ENCODE assay signal across 1 cellular context in the genomic region with DNA sequence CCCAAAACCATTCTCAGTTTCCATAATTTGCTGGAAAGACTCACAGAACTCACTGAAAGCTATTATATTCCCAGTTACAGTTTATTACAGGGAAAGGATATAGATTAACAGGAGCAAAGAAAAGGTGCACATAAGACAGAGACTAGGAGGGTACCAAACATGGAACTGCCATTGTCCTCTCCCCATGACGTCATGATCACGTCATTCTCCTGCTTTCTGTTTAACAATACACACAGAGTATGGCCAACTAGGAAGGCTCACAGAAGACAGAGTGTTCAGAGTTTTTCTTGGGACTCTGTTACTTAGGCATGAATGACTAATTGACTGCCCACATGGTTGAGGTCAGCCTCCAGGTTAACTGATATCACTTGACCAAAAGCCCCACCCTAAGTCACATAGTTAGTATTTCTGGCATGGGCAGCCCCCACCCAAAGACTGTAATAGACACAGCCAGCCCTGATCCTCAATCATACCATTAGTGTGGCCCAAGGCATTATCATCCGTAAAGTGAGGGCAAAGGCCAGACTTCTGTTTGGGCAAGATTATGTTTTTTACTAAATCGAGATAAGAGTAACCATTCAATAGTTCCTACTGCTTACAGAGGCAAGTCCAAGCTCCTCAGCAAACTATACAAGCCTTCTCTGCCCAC.
TF ChIP-seq lines count a peak whose summit lies in the region.

No MANE protein-coding gene starts in this region.

TF ChIP-seq in K562, 482 proteins besides CTCF, POLR2A, EP300 and RAD21 (continued from another document and continues in another):
- TF ChIP-seq RNF219 (CRISPR knock-in tag; IDR thresholded peaks at IDR 0.05) (no peak), NR1H2 (CRISPR knock-in tag; IDR thresholded peaks at IDR 0.05) (no peak), ZNF23 (CRISPR knock-in tag; IDR thresholded peaks at IDR 0.05) (no peak), TOE1 (IDR thresholded peaks at IDR 0.05; ENCODE audit: borderline replicate concordance) (no peak), TOE1 (CRISPR knock-in tag; IDR thresholded peaks at IDR 0.05; ENCODE audit: borderline replicate concordance, low read depth) (no peak), RBM25 (IDR thresholded peaks at IDR 0.05; ENCODE audit: low read depth, low read length, severe bottlenecking) (no peak), BRD4 (IDR thresholded peaks at IDR 0.05) (no peak), PTRF (tag; IDR thresholded peaks at IDR 0.05) (no peak), TBL1XR1 (IDR thresholded peaks at IDR 0.05; ENCODE audit: low read length in 2 of 2) (no peak; a peak in 1 of 4 replicates), NR2F6 (CRISPR knock-in tag; IDR thresholded peaks at IDR 0.05) (no peak), SMAD3 (CRISPR knock-in tag; conservative IDR thresholded peaks at IDR 0.05) (no peak), ILK (tag; IDR thresholded peaks at IDR 0.05; ENCODE audit: borderline replicate concordance, low read depth) (no peak), GTF2A2 (tag; IDR thresholded peaks at IDR 0.05) (no peak), ZNF551 (CRISPR knock-in tag; IDR thresholded peaks at IDR 0.05) (no peak), ZNF586 (CRISPR knock-in tag; conservative IDR thresholded peaks at IDR 0.05) (no peak), TGIF2 (CRISPR knock-in tag; IDR thresholded peaks at IDR 0.05) (no peak), ZNF224 (CRISPR knock-in tag; IDR thresholded peaks at IDR 0.05) (no peak), EZH2 (IDR thresholded peaks at IDR 0.05; ENCODE audit: borderline replicate concordance, low read depth, low read length) (no peak), E2F3 (CRISPR knock-in tag; IDR thresholded peaks at IDR 0.05) (no peak), NONO (IDR thresholded peaks at IDR 0.05; ENCODE audit: low read depth in 2 of 2, low read length in 1 of 2) (no peak), ZNF395 (CRISPR knock-in tag; IDR thresholded peaks at IDR 0.05) (peak; percentile 53; the same call in 1 of the 2 replicates), MCM7 (IDR thresholded peaks at IDR 0.05) (no peak), ZFPM2 (CRISPR knock-in tag; IDR thresholded peaks at IDR 0.05) (no peak), RAD51 (IDR thresholded peaks at IDR 0.05; ENCODE audit: borderline replicate concordance, low read depth) (no peak), HDAC6 (IDR thresholded peaks at IDR 0.05; ENCODE audit: low read depth, low read length) (no peak), CHD7 (IDR thresholded peaks at IDR 0.05; ENCODE audit: low read depth, low read length) (no peak)
- TF ChIP-seq, protein P1, sequence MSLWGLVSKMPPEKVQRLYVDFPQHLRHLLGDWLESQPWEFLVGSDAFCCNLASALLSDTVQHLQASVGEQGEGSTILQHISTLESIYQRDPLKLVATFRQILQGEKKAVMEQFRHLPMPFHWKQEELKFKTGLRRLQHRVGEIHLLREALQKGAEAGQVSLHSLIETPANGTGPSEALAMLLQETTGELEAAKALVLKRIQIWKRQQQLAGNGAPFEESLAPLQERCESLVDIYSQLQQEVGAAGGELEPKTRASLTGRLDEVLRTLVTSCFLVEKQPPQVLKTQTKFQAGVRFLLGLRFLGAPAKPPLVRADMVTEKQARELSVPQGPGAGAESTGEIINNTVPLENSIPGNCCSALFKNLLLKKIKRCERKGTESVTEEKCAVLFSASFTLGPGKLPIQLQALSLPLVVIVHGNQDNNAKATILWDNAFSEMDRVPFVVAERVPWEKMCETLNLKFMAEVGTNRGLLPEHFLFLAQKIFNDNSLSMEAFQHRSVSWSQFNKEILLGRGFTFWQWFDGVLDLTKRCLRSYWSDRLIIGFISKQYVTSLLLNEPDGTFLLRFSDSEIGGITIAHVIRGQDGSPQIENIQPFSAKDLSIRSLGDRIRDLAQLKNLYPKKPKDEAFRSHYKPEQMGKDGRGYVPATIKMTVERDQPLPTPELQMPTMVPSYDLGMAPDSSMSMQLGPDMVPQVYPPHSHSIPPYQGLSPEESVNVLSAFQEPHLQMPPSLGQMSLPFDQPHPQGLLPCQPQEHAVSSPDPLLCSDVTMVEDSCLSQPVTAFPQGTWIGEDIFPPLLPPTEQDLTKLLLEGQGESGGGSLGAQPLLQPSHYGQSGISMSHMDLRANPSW (CRISPR knock-in tag; IDR thresholded peaks at IDR 0.05): no peak
- TF ChIP-seq, protein P2, sequence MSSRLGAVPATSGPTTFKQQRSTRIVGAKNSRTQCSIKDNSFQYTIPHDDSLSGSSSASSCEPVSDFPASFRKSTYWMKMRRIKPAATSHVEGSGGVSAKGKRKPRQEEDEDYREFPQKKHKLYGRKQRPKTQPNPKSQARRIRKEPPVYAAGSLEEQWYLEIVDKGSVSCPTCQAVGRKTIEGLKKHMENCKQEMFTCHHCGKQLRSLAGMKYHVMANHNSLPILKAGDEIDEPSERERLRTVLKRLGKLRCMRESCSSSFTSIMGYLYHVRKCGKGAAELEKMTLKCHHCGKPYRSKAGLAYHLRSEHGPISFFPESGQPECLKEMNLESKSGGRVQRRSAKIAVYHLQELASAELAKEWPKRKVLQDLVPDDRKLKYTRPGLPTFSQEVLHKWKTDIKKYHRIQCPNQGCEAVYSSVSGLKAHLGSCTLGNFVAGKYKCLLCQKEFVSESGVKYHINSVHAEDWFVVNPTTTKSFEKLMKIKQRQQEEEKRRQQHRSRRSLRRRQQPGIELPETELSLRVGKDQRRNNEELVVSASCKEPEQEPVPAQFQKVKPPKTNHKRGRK (tag; IDR thresholded peaks at IDR 0.05): no peak
- TF ChIP-seq, protein P3, sequence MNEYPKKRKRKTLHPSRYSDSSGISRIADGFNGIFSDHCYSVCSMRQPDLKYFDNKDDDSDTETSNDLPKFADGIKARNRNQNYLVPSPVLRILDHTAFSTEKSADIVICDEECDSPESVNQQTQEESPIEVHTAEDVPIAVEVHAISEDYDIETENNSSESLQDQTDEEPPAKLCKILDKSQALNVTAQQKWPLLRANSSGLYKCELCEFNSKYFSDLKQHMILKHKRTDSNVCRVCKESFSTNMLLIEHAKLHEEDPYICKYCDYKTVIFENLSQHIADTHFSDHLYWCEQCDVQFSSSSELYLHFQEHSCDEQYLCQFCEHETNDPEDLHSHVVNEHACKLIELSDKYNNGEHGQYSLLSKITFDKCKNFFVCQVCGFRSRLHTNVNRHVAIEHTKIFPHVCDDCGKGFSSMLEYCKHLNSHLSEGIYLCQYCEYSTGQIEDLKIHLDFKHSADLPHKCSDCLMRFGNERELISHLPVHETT (CRISPR knock-in tag; conservative IDR thresholded peaks at IDR 0.05 in 1 of 2, IDR thresholded peaks at IDR 0.05 in 1 of 2): no peak
- TF ChIP-seq, protein P4, sequence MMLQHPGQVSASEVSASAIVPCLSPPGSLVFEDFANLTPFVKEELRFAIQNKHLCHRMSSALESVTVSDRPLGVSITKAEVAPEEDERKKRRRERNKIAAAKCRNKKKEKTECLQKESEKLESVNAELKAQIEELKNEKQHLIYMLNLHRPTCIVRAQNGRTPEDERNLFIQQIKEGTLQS (IDR thresholded peaks at IDR 0.05): peak; percentile 83
- TF ChIP-seq, protein P4 (CRISPR knock-in tag; conservative IDR thresholded peaks at IDR 0.05): no peak
- TF ChIP-seq, protein P5, sequence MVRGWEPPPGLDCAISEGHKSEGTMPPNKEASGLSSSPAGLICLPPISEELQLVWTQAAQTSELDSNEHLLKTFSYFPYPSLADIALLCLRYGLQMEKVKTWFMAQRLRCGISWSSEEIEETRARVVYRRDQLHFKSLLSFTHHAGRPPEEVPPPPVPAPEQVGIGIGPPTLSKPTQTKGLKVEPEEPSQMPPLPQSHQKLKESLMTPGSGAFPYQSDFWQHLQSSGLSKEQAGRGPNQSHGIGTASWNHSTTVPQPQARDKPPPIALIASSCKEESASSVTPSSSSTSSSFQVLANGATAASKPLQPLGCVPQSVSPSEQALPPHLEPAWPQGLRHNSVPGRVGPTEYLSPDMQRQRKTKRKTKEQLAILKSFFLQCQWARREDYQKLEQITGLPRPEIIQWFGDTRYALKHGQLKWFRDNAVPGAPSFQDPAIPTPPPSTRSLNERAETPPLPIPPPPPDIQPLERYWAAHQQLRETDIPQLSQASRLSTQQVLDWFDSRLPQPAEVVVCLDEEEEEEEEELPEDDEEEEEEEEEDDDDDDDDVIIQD (CRISPR knock-in tag; IDR thresholded peaks at IDR 0.05): no peak
